20 cellular contexts compared by ENCODE assay signal in the genomic region with DNA sequence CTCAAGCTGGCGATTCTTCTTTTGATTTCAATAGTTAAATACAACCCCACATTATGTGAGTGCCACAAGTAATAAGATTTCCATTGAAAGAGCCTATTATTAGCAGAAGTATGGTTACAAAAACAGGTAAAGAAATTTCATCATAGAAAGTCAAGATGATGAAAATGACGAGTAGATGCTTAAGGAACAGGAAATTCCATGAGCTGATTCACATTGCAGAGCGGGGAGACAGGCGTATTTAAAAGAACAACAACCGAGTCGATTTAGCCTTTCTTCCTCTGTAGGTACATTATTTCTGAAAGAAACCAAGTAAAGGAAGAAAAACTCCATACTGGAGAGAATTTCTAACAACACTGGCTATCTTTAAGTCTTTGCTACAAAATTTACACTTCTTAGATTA.
DNase-seq lines count a peak whose midpoint lies in the region.
"Had no signal": no experiment of that assay in that cellular context is flagged by ENCODE, and none has a peak within 500 bp of the region (broad histone marks: within the 10 kb centered on the region; RNA-seq: fewer than 3 reads in every experiment).

No MANE protein-coding gene starts in this region.

- H3K79me1 ChIP-seq in mesendoderm (ENCODE audit: low read length): no peaks in the 10 kb centered on the region

- H3K9me3 ChIP-seq in GM23248 (ENCODE audit: low read depth): no peaks in the 10 kb centered on the region
- H3K9me3 ChIP-seq: BLaER1 treated with 17β-estradiol and CSF1 and Interleukin-3, amounts not matched to agents 10 nM and 100 nM; SJCRH30 had no signal

- H4K20me1 ChIP-seq in GM23248 (ENCODE audit: insufficient read depth): no peaks in the 10 kb centered on the region

- H2AK5ac ChIP-seq in mesendoderm (ENCODE audit: low read length): no peak overlapping the region

- WGBS in GM23248 (ENCODE audit: low coverage in 1 of 2, low lambda C conversion rate in 2 of 2, missing lambda C conversion rate in 2 of 2), 2 experiments: 52 to 54% methylated on average over 6 of the region's 6 CpGs
- no CpG with 5 or more reads among the region's 6 CpGs for WGBS in mesendoderm (ENCODE audit: extremely low coverage, insufficient coverage, low lambda C conversion rate)

- H3K4me2 ChIP-seq in GM23248 (ENCODE audit: unreplicated experiment): no peak overlapping the region
- H3K4me2 ChIP-seq in mesendoderm (ENCODE audit: low read length): no peak overlapping the region
- H3K4me2 ChIP-seq: BLaER1 treated with 17β-estradiol and CSF1 and Interleukin-3, amounts not matched to agents 10 nM and 100 nM had no signal

- H3K9me3 Mint-ChIP-seq in activated CD4-positive, alpha-beta T cell treated with anti-CD3 and anti-CD28 coated beads, Interleukin-2, amount 10 ng/mL, durations not matched to agents 7 days and 5 days: no peaks in the 10 kb centered on the region
- H3K9me3 Mint-ChIP-seq: CD8-positive, alpha-beta T cell; H9 had no signal

- H3K56ac ChIP-seq in mesendoderm (ENCODE audit: low read length): no peak overlapping the region

- no peaks in the 10 kb centered on the region for H3K4me1 Mint-ChIP-seq in activated CD4-positive, alpha-beta T cell treated with anti-CD3 and anti-CD28 coated beads, Interleukin-2, amount 10 ng/mL, durations not matched to agents 7 days and 5 days

- H3K4me3 Mint-ChIP-seq in activated CD4-positive, alpha-beta T cell treated with anti-CD3 and anti-CD28 coated beads, Interleukin-2, amount 10 ng/mL, durations not matched to agents 7 days and 5 days: no peak overlapping the region
- H3K4me3 Mint-ChIP-seq: CD8-positive, alpha-beta T cell; H9 had no signal

- no peaks in the 10 kb centered on the region for H3K36me3 ChIP-seq in GM23248 (ENCODE audit: low read depth)
- H3K36me3 ChIP-seq in mesendoderm (ENCODE audit: control insufficient read depth, insufficient read depth, low read length): no peaks in the 10 kb centered on the region
- H3K36me3 ChIP-seq: SJCRH30 had no signal

- no peak overlapping the region for H3K23ac ChIP-seq in mesendoderm (ENCODE audit: low read length)

- H3K18ac ChIP-seq in mesendoderm (ENCODE audit: low read length): no peak overlapping the region

- H3K27me3 Mint-ChIP-seq in activated CD4-positive, alpha-beta T cell treated with anti-CD3 and anti-CD28 coated beads, Interleukin-2, amount 10 ng/mL, durations not matched to agents 7 days and 5 days: peaks cover 3% of the 10 kb centered on the region

- H3K27ac Mint-ChIP-seq in activated CD4-positive, alpha-beta T cell treated with anti-CD3 and anti-CD28 coated beads, Interleukin-2, amount 10 ng/mL, durations not matched to agents 7 days and 5 days: no peak overlapping the region
- H3K27ac Mint-ChIP-seq: CD8-positive, alpha-beta T cell; H9 had no signal

- H2BK5ac ChIP-seq in mesendoderm (ENCODE audit: low read length): no peak overlapping the region

- no peak overlapping the region for H2BK120ac ChIP-seq in mesendoderm (ENCODE audit: low read depth, low read length)

- H2BK15ac ChIP-seq in mesendoderm (replicated peaks; ENCODE audit: low read depth): no peak overlapping the region

- H3K9ac ChIP-seq in GM23248 (no peak overlapping the region), mesendoderm (ENCODE audit: low read length) (no peak overlapping the region)
- H3K9ac ChIP-seq: BLaER1 treated with 17β-estradiol and CSF1 and Interleukin-3, amounts not matched to agents 10 nM and 100 nM had no signal

- H3K27ac ChIP-seq in GM23248 (no peak overlapping the region), mesendoderm (ENCODE audit: low read depth, low read length) (no peak overlapping the region)
- H3K27ac ChIP-seq: BLaER1 treated with 17β-estradiol and CSF1 and Interleukin-3, amounts not matched to agents 10 nM and 100 nM; SJCRH30 had no signal

- H4K8ac ChIP-seq in mesendoderm (ENCODE audit: low read depth, low read length): no peak overlapping the region

- in situ Hi-C loops in GM23248 (cut with MboI): no loop called here

- CTCF ChIA-PET in activated CD4-positive, alpha-beta T cell treated with anti-CD3 and anti-CD28 coated beads, Interleukin-2, amount 10 ng/mL, durations not matched to agents 7 days and 5 days (lab: Charles Lee): no interaction called here

- no peak overlapping the region for H3K4me3 ChIP-seq in GM23248
- no peak overlapping the region for H3K4me3 ChIP-seq in mesendoderm (ENCODE audit: low read length)
- H3K4me3 ChIP-seq: BLaER1 treated with 17β-estradiol and CSF1 and Interleukin-3, amounts not matched to agents 10 nM and 100 nM; SJCRH30 had no signal

- H3K79me2 ChIP-seq in GM23248 (ENCODE audit: insufficient read depth): no peaks in the 10 kb centered on the region
- H3K79me2 ChIP-seq in mesendoderm (ENCODE audit: control insufficient read depth, insufficient read depth, low read length): no peaks in the 10 kb centered on the region

- no peak overlapping the region for H4K5ac ChIP-seq in mesendoderm (ENCODE audit: low read length)

- DNase-seq in GM23248 (peak; percentile 2), amniotic epithelial cell (ENCODE audit: low read depth) (peak; percentile 47), dermis blood vessel endothelial cell (peak; percentile 73), mesendoderm (peak; percentile 22), NCI-H2227 treated with DMSO at 0.1 percent for 48 hours (lab: John Stamatoyannopoulos, UW) (no peak), SHP77 treated with DMSO at 0.1 percent for 48 hours (lab: John Stamatoyannopoulos, UW) (no peak)
- DNase-seq in activated CD4-positive, alpha-beta T cell treated with anti-CD3 and anti-CD28 coated beads, Interleukin-2, amount 10 ng/mL, durations not matched to agents 7 days and 5 days: no peak
- DNase-seq in activated naive CD4-positive, alpha-beta T cell treated with Interleukin-2 at 50 U/mL for 16 hours: no peak
- DNase-seq: CD8-positive, alpha-beta T cell; H9; KG1; MV-4-11; NCI-H1694 treated with DMSO at 0.1 percent for 48 hours; NCI-H2107; NCI-H510A treated with DMSO at 0.1 percent for 48 hours; NCI-H82; PC-3; RPMI8226; SJCRH30 had no signal

- H3K9me2 ChIP-seq in GM23248 (ENCODE audit: insufficient read depth): no peaks in the 10 kb centered on the region

- no peak overlapping the region for H2AFZ ChIP-seq in GM23248

- H3K27me3 ChIP-seq in GM23248 (replicated peaks; ENCODE audit: insufficient read depth) (peaks cover 8% of the 10 kb centered on the region; the same call in 1 of the 2 replicates), mesendoderm (ENCODE audit: insufficient read depth, low read length, poor library complexity) (no peaks in the 10 kb centered on the region)
- H3K27me3 ChIP-seq: BLaER1 treated with 17β-estradiol and CSF1 and Interleukin-3, amounts not matched to agents 10 nM and 100 nM; SJCRH30 had no signal

- H3K4me1 ChIP-seq in GM23248 (ENCODE audit: insufficient read depth): no peaks in the 10 kb centered on the region
- H3K4me1 ChIP-seq in mesendoderm (ENCODE audit: control insufficient read depth, low read depth, low read length): no peaks in the 10 kb centered on the region
- H3K4me1 ChIP-seq: SJCRH30 had no signal

- H3F3A ChIP-seq in GM23248 (ENCODE audit: insufficient read depth): no peaks in the 10 kb centered on the region

- no peak overlapping the region for H3K4ac ChIP-seq in mesendoderm (ENCODE audit: low read depth, low read length)

- no peaks in the 10 kb centered on the region for H3K36me3 Mint-ChIP-seq in activated CD4-positive, alpha-beta T cell treated with anti-CD3 and anti-CD28 coated beads, Interleukin-2, amount 10 ng/mL, durations not matched to agents 7 days and 5 days (ENCODE audit: low read depth)
- H3K36me3 Mint-ChIP-seq: CD8-positive, alpha-beta T cell had no signal

- POLR2A ChIA-PET in activated CD4-positive, alpha-beta T cell treated with anti-CD3 and anti-CD28 coated beads, Interleukin-2, amount 10 ng/mL, durations not matched to agents 7 days and 5 days (lab: Charles Lee): no interaction called here

Comparison
In these comparisons a context has a peak if more than half of its experiments do, and no peak if none do; other contexts are left out.
1. DNase-seq: peak in GM23248 (single experiment), amniotic epithelial cell (single experiment), dermis blood vessel endothelial cell (single experiment) and mesendoderm (single experiment); none in activated CD4-positive, alpha-beta T cell treated with anti-CD3 and anti-CD28 coated beads, Interleukin-2, amount 10 ng/mL, durations not matched to agents 7 days and 5 days (single experiment), NCI-H2227 treated with DMSO at 0.1 percent for 48 hours (single experiment), activated naive CD4-positive, alpha-beta T cell treated with Interleukin-2 at 50 U/mL for 16 hours (single experiment) and SHP77 treated with DMSO at 0.1 percent for 48 hours (single experiment).